2 cellular contexts compared by ENCODE assay signal in the genomic region with DNA sequence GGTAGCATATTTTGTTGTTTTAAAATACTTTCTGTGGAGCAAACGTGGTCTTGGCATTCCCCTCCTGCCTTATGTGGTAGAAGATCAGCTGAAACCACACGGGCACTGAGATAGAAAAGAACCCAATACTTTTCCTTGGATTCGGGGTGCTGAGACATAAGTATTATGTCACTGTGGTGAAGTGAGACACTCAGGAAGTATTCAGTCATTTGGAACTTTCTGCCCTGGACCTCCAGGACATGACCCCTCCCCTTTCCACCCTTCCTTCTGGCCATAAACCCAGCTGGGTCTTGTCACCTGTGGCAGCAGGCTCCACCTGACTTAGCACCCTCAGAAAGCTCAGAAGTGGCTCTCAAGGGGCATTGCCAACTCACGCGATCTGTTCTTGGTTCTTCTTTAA.
TF ChIP-seq lines count a peak whose summit lies in the region.

No MANE protein-coding gene starts in this region.

TF ChIP-seq in IMR-90, 13 proteins besides CTCF, POLR2A, EP300 and RAD21:
- TF ChIP-seq, protein P1, sequence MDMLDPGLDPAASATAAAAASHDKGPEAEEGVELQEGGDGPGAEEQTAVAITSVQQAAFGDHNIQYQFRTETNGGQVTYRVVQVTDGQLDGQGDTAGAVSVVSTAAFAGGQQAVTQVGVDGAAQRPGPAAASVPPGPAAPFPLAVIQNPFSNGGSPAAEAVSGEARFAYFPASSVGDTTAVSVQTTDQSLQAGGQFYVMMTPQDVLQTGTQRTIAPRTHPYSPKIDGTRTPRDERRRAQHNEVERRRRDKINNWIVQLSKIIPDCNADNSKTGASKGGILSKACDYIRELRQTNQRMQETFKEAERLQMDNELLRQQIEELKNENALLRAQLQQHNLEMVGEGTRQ (IDR thresholded peaks at IDR 0.05; ENCODE audit: low read depth, low read length): no peak
- no peak for TF ChIP-seq RCOR1 (IDR thresholded peaks at IDR 0.05; ENCODE audit: insufficient replicate concordance, low read length)
- no peak for TF ChIP-seq RFX5 (IDR thresholded peaks at IDR 0.05; ENCODE audit: low read depth, low read length)
- no peak for TF ChIP-seq FOS (IDR thresholded peaks at IDR 0.05; ENCODE audit: low read depth, low read length)
- TF ChIP-seq, protein P2, sequence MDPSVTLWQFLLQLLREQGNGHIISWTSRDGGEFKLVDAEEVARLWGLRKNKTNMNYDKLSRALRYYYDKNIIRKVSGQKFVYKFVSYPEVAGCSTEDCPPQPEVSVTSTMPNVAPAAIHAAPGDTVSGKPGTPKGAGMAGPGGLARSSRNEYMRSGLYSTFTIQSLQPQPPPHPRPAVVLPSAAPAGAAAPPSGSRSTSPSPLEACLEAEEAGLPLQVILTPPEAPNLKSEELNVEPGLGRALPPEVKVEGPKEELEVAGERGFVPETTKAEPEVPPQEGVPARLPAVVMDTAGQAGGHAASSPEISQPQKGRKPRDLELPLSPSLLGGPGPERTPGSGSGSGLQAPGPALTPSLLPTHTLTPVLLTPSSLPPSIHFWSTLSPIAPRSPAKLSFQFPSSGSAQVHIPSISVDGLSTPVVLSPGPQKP (IDR thresholded peaks at IDR 0.05; ENCODE audit: borderline replicate concordance, low read depth, low read length): no peak
- TF ChIP-seq CHD1 (IDR thresholded peaks at IDR 0.05; ENCODE audit: low read depth, low read length): no peak
- TF ChIP-seq SMC3 (IDR thresholded peaks at IDR 0.05; ENCODE audit: low read depth, low read length): no peak
- no peak for TF ChIP-seq CEBPB (IDR thresholded peaks at IDR 0.05; ENCODE audit: low read depth, low read length)
- no peak for TF ChIP-seq MAFK (IDR thresholded peaks at IDR 0.05; ENCODE audit: low read depth, low read length)
- no peak for TF ChIP-seq NFE2L2 (IDR thresholded peaks at IDR 0.05; ENCODE audit: low read depth, low read length)
- TF ChIP-seq MXI1 (IDR thresholded peaks at IDR 0.05; ENCODE audit: borderline replicate concordance, low read depth, low read length): no peak
- no peak for TF ChIP-seq MAZ (IDR thresholded peaks at IDR 0.05; ENCODE audit: borderline replicate concordance, low read depth, low read length)
- no peak for TF ChIP-seq BHLHE40 (IDR thresholded peaks at IDR 0.05; ENCODE audit: low read depth, low read length)
TF ChIP-seq in IMR-90: peak in this region for 0.

TF ChIP-seq in GM23338, 12 proteins besides CTCF, POLR2A, EP300 and RAD21 (continued from another document):
- TF ChIP-seq CREB1 (CRISPR knock-in tag; IDR thresholded peaks at IDR 0.05; ENCODE audit: low read depth): no peak
- TF ChIP-seq, protein P3, sequence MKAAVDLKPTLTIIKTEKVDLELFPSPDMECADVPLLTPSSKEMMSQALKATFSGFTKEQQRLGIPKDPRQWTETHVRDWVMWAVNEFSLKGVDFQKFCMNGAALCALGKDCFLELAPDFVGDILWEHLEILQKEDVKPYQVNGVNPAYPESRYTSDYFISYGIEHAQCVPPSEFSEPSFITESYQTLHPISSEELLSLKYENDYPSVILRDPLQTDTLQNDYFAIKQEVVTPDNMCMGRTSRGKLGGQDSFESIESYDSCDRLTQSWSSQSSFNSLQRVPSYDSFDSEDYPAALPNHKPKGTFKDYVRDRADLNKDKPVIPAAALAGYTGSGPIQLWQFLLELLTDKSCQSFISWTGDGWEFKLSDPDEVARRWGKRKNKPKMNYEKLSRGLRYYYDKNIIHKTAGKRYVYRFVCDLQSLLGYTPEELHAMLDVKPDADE (IDR thresholded peaks at IDR 0.05): no peak
- TF ChIP-seq POLR2AphosphoS5 (IDR thresholded peaks at IDR 0.05; ENCODE audit: low read depth): no peak
- TF ChIP-seq, protein P4, sequence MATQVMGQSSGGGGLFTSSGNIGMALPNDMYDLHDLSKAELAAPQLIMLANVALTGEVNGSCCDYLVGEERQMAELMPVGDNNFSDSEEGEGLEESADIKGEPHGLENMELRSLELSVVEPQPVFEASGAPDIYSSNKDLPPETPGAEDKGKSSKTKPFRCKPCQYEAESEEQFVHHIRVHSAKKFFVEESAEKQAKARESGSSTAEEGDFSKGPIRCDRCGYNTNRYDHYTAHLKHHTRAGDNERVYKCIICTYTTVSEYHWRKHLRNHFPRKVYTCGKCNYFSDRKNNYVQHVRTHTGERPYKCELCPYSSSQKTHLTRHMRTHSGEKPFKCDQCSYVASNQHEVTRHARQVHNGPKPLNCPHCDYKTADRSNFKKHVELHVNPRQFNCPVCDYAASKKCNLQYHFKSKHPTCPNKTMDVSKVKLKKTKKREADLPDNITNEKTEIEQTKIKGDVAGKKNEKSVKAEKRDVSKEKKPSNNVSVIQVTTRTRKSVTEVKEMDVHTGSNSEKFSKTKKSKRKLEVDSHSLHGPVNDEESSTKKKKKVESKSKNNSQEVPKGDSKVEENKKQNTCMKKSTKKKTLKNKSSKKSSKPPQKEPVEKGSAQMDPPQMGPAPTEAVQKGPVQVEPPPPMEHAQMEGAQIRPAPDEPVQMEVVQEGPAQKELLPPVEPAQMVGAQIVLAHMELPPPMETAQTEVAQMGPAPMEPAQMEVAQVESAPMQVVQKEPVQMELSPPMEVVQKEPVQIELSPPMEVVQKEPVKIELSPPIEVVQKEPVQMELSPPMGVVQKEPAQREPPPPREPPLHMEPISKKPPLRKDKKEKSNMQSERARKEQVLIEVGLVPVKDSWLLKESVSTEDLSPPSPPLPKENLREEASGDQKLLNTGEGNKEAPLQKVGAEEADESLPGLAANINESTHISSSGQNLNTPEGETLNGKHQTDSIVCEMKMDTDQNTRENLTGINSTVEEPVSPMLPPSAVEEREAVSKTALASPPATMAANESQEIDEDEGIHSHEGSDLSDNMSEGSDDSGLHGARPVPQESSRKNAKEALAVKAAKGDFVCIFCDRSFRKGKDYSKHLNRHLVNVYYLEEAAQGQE (IDR thresholded peaks at IDR 0.05; ENCODE audit: unreplicated experiment): no peak
